In the genomic region with DNA sequence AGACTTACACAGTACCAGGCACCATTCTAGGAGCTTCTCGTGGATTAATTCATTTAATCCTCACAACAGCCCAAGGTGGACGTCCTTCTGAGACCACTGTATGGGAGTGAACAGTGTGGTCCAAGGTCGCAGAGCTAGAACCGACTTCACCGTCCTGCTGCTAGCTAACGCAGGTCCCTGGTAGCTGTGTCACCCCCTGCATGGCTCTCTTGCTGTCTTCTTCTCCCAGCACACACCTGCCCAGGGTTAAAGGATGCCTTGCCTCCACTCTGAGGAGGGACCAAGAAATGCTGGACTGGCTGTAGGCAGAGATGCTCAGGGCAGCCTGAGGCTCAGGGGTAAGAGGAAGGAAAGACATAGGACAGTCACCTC, we compare ENCODE assay signal across 19 cellular contexts. TPM values are rescaled to one million over a fixed set of nuclear protein-coding genes. Genes with fewer than 3 reads are reported as not detected.
DNase-seq lines count a peak whose midpoint lies in the region; ATAC-seq, FAIRE-seq and TF ChIP-seq lines count a peak whose summit lies in the region.
"Had no signal": no experiment of that assay in that cellular context is flagged by ENCODE, and none has a peak within 500 bp of the region (broad histone marks: within the 10 kb centered on the region; RNA-seq: fewer than 3 reads in every experiment).

No MANE protein-coding gene starts in this region.

- POLR2A ChIA-PET in activated CD8-positive, alpha-beta T cell treated with anti-CD3 and anti-CD28 coated beads for 36 hours (lab: Charles Lee), result interaction anchor here (1.3 to 1.4 kb wide), 2 partner anchors 55 to 190 kb away, joined by 3 to 5 read pairs; no protein-coding TSS in a partner anchor
- POLR2A ChIA-PET in activated CD8-positive, alpha-beta T cell treated with anti-CD3 and anti-CD28 coated beads, Interleukin-2, amount 10 ng/mL, durations not matched to agents 7 days and 5 days (lab: Charles Lee), result no interaction called here
- POLR2A ChIA-PET in Panc1 (lab: Charles Lee), result interaction anchor here (0.5 to 1.4 kb wide), 7 partner anchors 16 to 1222 kb away, joined by 3 to 19 read pairs (median 7); no protein-coding TSS in a partner anchor
- POLR2A ChIA-PET in HepG2 (lab: Yijun Ruan, JAX), result interaction anchor here (4.8 kb wide), 1 partner anchor 51 kb away, joined by 25 read pairs; no protein-coding TSS in a partner anchor

- CTCF ChIA-PET in activated CD8-positive, alpha-beta T cell treated with anti-CD3 and anti-CD28 coated beads for 36 hours (lab: Charles Lee), result interaction anchor here (0.8 to 1.3 kb wide), 2 partner anchors 12 to 119 kb away, joined by 3 read pairs; no protein-coding TSS in a partner anchor
- CTCF ChIA-PET in activated CD8-positive, alpha-beta T cell treated with anti-CD3 and anti-CD28 coated beads, Interleukin-2, amount 10 ng/mL, durations not matched to agents 7 days and 5 days (lab: Charles Lee), result interaction anchor here (0.9 to 1.3 kb wide), 2 partner anchors 23 to 182 kb away, joined by 3 read pairs; no protein-coding TSS in a partner anchor
- CTCF ChIA-PET in Panc1 (lab: Charles Lee) (interaction anchor here (0.6 to 9.2 kb wide), 8 partner anchors 18 to 142 kb away, joined by 3 to 116 read pairs (median 6); no protein-coding TSS in a partner anchor), HepG2 (lab: Yijun Ruan, JAX; ENCODE audit: low intra/inter-chr PET ratio, low total read pairs) (no interaction called here)

- BruUV-seq in Panc1 (replicated peaks; lab: Mats Ljungman, UMichigan) (no TSS peak), HepG2 (replicated peaks; lab: Mats Ljungman, UMichigan) (no TSS peak)

- intact Hi-C loops in activated CD8-positive, alpha-beta T cell treated with anti-CD3 and anti-CD28 coated beads for 36 hours (cut with micrococcal nuclease), result loop anchor here (10.0 kb wide), 1 partner anchor 313 kb away; no protein-coding TSS in a partner anchor
- intact Hi-C loops in Panc1 (cut with micrococcal nuclease; ENCODE audit: unreplicated experiment), result no loop called here
- intact Hi-C loops in HepG2 (cut with micrococcal nuclease; ENCODE audit: unreplicated experiment), result no loop called here

- H3K27me3 Mint-ChIP-seq in activated CD8-positive, alpha-beta T cell treated with anti-CD3 and anti-CD28 coated beads for 36 hours, result no peaks in the 10 kb centered on the region
- no peaks in the 10 kb centered on the region for H3K27me3 Mint-ChIP-seq in activated CD8-positive, alpha-beta T cell treated with anti-CD3 and anti-CD28 coated beads, Interleukin-2, amount 10 ng/mL, durations not matched to agents 7 days and 5 days (ENCODE audit: low read depth)
- H3K27me3 Mint-ChIP-seq in stimulated activated memory B cell treated with anti-CD40 and anti-IgM and Interleukin-4, amounts not matched to agents 10 μg/mL and 1 μg/mL and 100 μg/mL, for 72 hours, result no peaks in the 10 kb centered on the region
- no peaks in the 10 kb centered on the region for H3K27me3 Mint-ChIP-seq in stimulated activated naive CD8-positive, alpha-beta T cell treated with anti-CD3 and anti-CD28 coated beads, Interleukin-15, amount 100 ng/mL, for 72 hours
- H3K27me3 Mint-ChIP-seq: activated CD8-positive, alpha-beta memory T cell treated with anti-CD3 and anti-CD28 coated beads, Interleukin-2, amount 10 ng/mL, durations not matched to agents 7 days and 5 days had no signal

- no peak for FAIRE-seq in HepG2 (lab: Jason Lieb, UNC)
- FAIRE-seq: A204.1 had no signal

- ATAC-seq in activated CD8-positive, alpha-beta T cell treated with anti-CD3 and anti-CD28 coated beads for 36 hours, result no peak
- ATAC-seq in activated CD8-positive, alpha-beta T cell treated with anti-CD3 and anti-CD28 coated beads, Interleukin-2, amount 10 ng/mL, durations not matched to agents 7 days and 5 days, result no peak
- ATAC-seq in Panc1, result no peak
- ATAC-seq in HepG2, result no peak
- no peak for ATAC-seq in stimulated activated memory B cell treated with anti-CD40 and anti-IgM and Interleukin-4, amounts not matched to agents 10 μg/mL and 1 μg/mL and 100 μg/mL, for 72 hours
- ATAC-seq in stimulated activated naive CD8-positive, alpha-beta T cell treated with anti-CD3 and anti-CD28 coated beads, Interleukin-15, amount 100 ng/mL, for 72 hours, result no peak
- ATAC-seq in GM21381 (IDR thresholded peaks at IDR 0.05; ENCODE audit: unreplicated experiment), result no peak
- ATAC-seq: activated CD8-positive, alpha-beta memory T cell treated with anti-CD3 and anti-CD28 coated beads, Interleukin-2, amount 10 ng/mL, durations not matched to agents 7 days and 5 days; HCT116 had no signal

- no peak overlapping the region for H3K4me2 ChIP-seq in HepG2 (ENCODE audit: low read depth, low read length)

- no peak for DNase-seq in activated CD8-positive, alpha-beta T cell treated with anti-CD3 and anti-CD28 coated beads for 36 hours
- DNase-seq in activated CD8-positive, alpha-beta T cell treated with anti-CD3 and anti-CD28 coated beads, Interleukin-2, amount 10 ng/mL, durations not matched to agents 7 days and 5 days, result no peak
- DNase-seq in Panc1 (ENCODE audit: low read depth, low spot score) (no peak), HepG2 (ENCODE audit: low spot score) (no peak), MV-4-11 (lab: John Stamatoyannopoulos, UW) (no peak)
- DNase-seq in stimulated activated naive CD8-positive, alpha-beta T cell treated with anti-CD3 and anti-CD28 coated beads, Interleukin-15, amount 100 ng/mL, for 72 hours, result no peak
- DNase-seq: activated CD4-positive, CD25-positive, alpha-beta regulatory T cell; activated CD8-positive, alpha-beta memory T cell treated with anti-CD3 and anti-CD28 coated beads, Interleukin-2, amount 10 ng/mL, durations not matched to agents 7 days and 5 days; activated naive CD4-positive, alpha-beta T cell treated with anti-CD3 and anti-CD28 coated beads for 36 hours; Caco-2; effector CD4-positive, alpha-beta T cell; GDM1; stimulated activated CD4-positive, alpha-beta T cell treated with anti-CD3 and anti-CD28 coated beads, Interleukin-2, amount 100 ng/mL, for 24 hours; tibial artery had no signal

- H2AFZ ChIP-seq in HepG2 (ENCODE audit: low read length), result no peak overlapping the region

- peaks cover 68% of the 10 kb centered on the region for H3K4me1 Mint-ChIP-seq in activated CD8-positive, alpha-beta T cell treated with anti-CD3 and anti-CD28 coated beads for 36 hours (ENCODE audit: low read depth)
- peaks cover 62% of the 10 kb centered on the region for H3K4me1 Mint-ChIP-seq in activated CD8-positive, alpha-beta T cell treated with anti-CD3 and anti-CD28 coated beads, Interleukin-2, amount 10 ng/mL, durations not matched to agents 7 days and 5 days (ENCODE audit: low read depth)
- H3K4me1 Mint-ChIP-seq in stimulated activated memory B cell treated with anti-CD40 and anti-IgM and Interleukin-4, amounts not matched to agents 10 μg/mL and 1 μg/mL and 100 μg/mL, for 72 hours, result peaks cover 84% of the 10 kb centered on the region
- H3K4me1 Mint-ChIP-seq in stimulated activated naive CD8-positive, alpha-beta T cell treated with anti-CD3 and anti-CD28 coated beads, Interleukin-15, amount 100 ng/mL, for 72 hours, result peaks cover 90% of the 10 kb centered on the region

- no peaks in the 10 kb centered on the region for H3K9me3 Mint-ChIP-seq in activated CD8-positive, alpha-beta T cell treated with anti-CD3 and anti-CD28 coated beads for 36 hours
- no peaks in the 10 kb centered on the region for H3K9me3 Mint-ChIP-seq in activated CD8-positive, alpha-beta T cell treated with anti-CD3 and anti-CD28 coated beads, Interleukin-2, amount 10 ng/mL, durations not matched to agents 7 days and 5 days (ENCODE audit: insufficient read depth)
- H3K9me3 Mint-ChIP-seq in stimulated activated memory B cell treated with anti-CD40 and anti-IgM and Interleukin-4, amounts not matched to agents 10 μg/mL and 1 μg/mL and 100 μg/mL, for 72 hours, result no peaks in the 10 kb centered on the region
- H3K9me3 Mint-ChIP-seq in stimulated activated naive CD8-positive, alpha-beta T cell treated with anti-CD3 and anti-CD28 coated beads, Interleukin-15, amount 100 ng/mL, for 72 hours, result no peaks in the 10 kb centered on the region
- H3K9me3 Mint-ChIP-seq: activated naive CD4-positive, alpha-beta T cell treated with anti-CD3 and anti-CD28 coated beads for 36 hours had no signal

- no peak for TF ChIP-seq CTCF in activated CD8-positive, alpha-beta T cell treated with anti-CD3 and anti-CD28 coated beads for 36 hours (IDR thresholded peaks at IDR 0.05)
- no peak for TF ChIP-seq CTCF in Panc1 (IDR thresholded peaks at IDR 0.05)
- no peak for TF ChIP-seq CTCF in HepG2 (CRISPR knock-in tag; IDR thresholded peaks at IDR 0.05)

- H4K20me1 ChIP-seq in HepG2 (ENCODE audit: insufficient read depth, low read length), result peaks cover 46% of the 10 kb centered on the region

- H3K79me2 ChIP-seq in HepG2 (ENCODE audit: insufficient read depth, low read length), result peaks cover 74% of the 10 kb centered on the region

- peak overlapping the region; percentile 100 for H3K27ac Mint-ChIP-seq in activated CD8-positive, alpha-beta T cell treated with anti-CD3 and anti-CD28 coated beads for 36 hours
- H3K27ac Mint-ChIP-seq in activated CD8-positive, alpha-beta T cell treated with anti-CD3 and anti-CD28 coated beads, Interleukin-2, amount 10 ng/mL, durations not matched to agents 7 days and 5 days, result no peak overlapping the region
- peak overlapping the region; percentile 96 for H3K27ac Mint-ChIP-seq in stimulated activated memory B cell treated with anti-CD40 and anti-IgM and Interleukin-4, amounts not matched to agents 10 μg/mL and 1 μg/mL and 100 μg/mL, for 72 hours
- H3K27ac Mint-ChIP-seq in stimulated activated naive CD8-positive, alpha-beta T cell treated with anti-CD3 and anti-CD28 coated beads, Interleukin-15, amount 100 ng/mL, for 72 hours, result no peak overlapping the region

- H3K9ac ChIP-seq in HepG2 (ENCODE audit: insufficient read depth, low read depth, low read length), result peak overlapping the region; percentile 97; the same call in 1 of the 2 replicates

- no peak overlapping the region for H3K4me3 Mint-ChIP-seq in activated CD8-positive, alpha-beta T cell treated with anti-CD3 and anti-CD28 coated beads for 36 hours
- no peak overlapping the region for H3K4me3 Mint-ChIP-seq in activated CD8-positive, alpha-beta T cell treated with anti-CD3 and anti-CD28 coated beads, Interleukin-2, amount 10 ng/mL, durations not matched to agents 7 days and 5 days
- H3K4me3 Mint-ChIP-seq in stimulated activated memory B cell treated with anti-CD40 and anti-IgM and Interleukin-4, amounts not matched to agents 10 μg/mL and 1 μg/mL and 100 μg/mL, for 72 hours, result no peak overlapping the region
- H3K4me3 Mint-ChIP-seq in stimulated activated naive CD8-positive, alpha-beta T cell treated with anti-CD3 and anti-CD28 coated beads, Interleukin-15, amount 100 ng/mL, for 72 hours, result no peak overlapping the region
- H3K4me3 Mint-ChIP-seq: activated CD8-positive, alpha-beta memory T cell treated with anti-CD3 and anti-CD28 coated beads, Interleukin-2, amount 10 ng/mL, durations not matched to agents 7 days and 5 days had no signal

- H3K27me3 ChIP-seq in Panc1 (ENCODE audit: control insufficient read depth, insufficient read depth, low read length) (no peaks in the 10 kb centered on the region), HepG2 (ENCODE audit: control insufficient read depth in 1 of 2, insufficient read depth in 2 of 2, low read length in 2 of 2) (no peaks in the 10 kb centered on the region; a peak in 1 of 5 replicates)
- H3K27me3 ChIP-seq: breast epithelium, tibial artery had no signal

- H3K36me3 Mint-ChIP-seq in activated CD8-positive, alpha-beta T cell treated with anti-CD3 and anti-CD28 coated beads for 36 hours (ENCODE audit: low read depth), result peaks cover 1% of the 10 kb centered on the region
- peaks cover 6% of the 10 kb centered on the region for H3K36me3 Mint-ChIP-seq in activated CD8-positive, alpha-beta T cell treated with anti-CD3 and anti-CD28 coated beads, Interleukin-2, amount 10 ng/mL, durations not matched to agents 7 days and 5 days (ENCODE audit: low read depth)
- no peaks in the 10 kb centered on the region for H3K36me3 Mint-ChIP-seq in stimulated activated memory B cell treated with anti-CD40 and anti-IgM and Interleukin-4, amounts not matched to agents 10 μg/mL and 1 μg/mL and 100 μg/mL, for 72 hours
- H3K36me3 Mint-ChIP-seq: activated CD8-positive, alpha-beta memory T cell treated with anti-CD3 and anti-CD28 coated beads, Interleukin-2, amount 10 ng/mL, durations not matched to agents 7 days and 5 days had no signal

- TF ChIP-seq EP300 in HepG2 (IDR thresholded peaks at IDR 0.05; ENCODE audit: low read depth in 2 of 2, low read length in 2 of 2) (no peak), HepG2 (CRISPR knock-in tag; IDR thresholded peaks at IDR 0.05; ENCODE audit: borderline replicate concordance) (no peak)

- H3K4me3 ChIP-seq in Panc1 (ENCODE audit: low read depth in 2 of 2, low read length in 2 of 2), result no peak overlapping the region
- H3K4me3 ChIP-seq in HepG2 (replicated peaks in 1 of 3; ENCODE audit: insufficient read depth in 1 of 3, low read depth in 2 of 3, low read length in 3 of 3), result no peak overlapping the region
- H3K4me3 ChIP-seq: breast epithelium, tibial artery had no signal

- H3K4me1 ChIP-seq in Panc1 (ENCODE audit: control insufficient read depth, insufficient read depth, low read length) (peaks cover 81% of the 10 kb centered on the region), HepG2 (ENCODE audit: insufficient read depth, low read length) (peaks cover 77% of the 10 kb centered on the region)

- H3K9me3 ChIP-seq in Panc1 (ENCODE audit: control insufficient read depth, insufficient read depth, low read depth, low read length) (no peaks in the 10 kb centered on the region), HepG2 (ENCODE audit: low read length) (no peaks in the 10 kb centered on the region)
- H3K9me3 ChIP-seq: breast epithelium, Caco-2, tibial artery had no signal

- 90% methylated on average over 6 of the region's 6 CpGs for WGBS in HepG2 (ENCODE audit: low lambda C conversion rate)

- no peak for TF ChIP-seq POLR2A in HepG2 (IDR thresholded peaks at IDR 0.05; ENCODE audit: insufficient read depth in 1 of 2, low read depth in 2 of 2, low read length in 2 of 2)

- in situ Hi-C loops in Panc1 (cut with HindIII; ENCODE audit: low pct_unique_long_range_greater_than_20kb, low sequenced_read_pairs), result no loop called here
- in situ Hi-C loops in HepG2 (cut with HindIII; ENCODE audit: extremely low pct_ligation_motif_present, low pct_unique_long_range_greater_than_20kb), result loop anchor here (5.0 kb wide), 1 partner anchor 35 kb away; no protein-coding TSS in a partner anchor

- H3K27ac ChIP-seq in Panc1 (ENCODE audit: low read length) (peak overlapping the region; percentile 82), HepG2 (ENCODE audit: extremely low read length, insufficient read depth, low read length) (no peak overlapping the region)
- H3K27ac ChIP-seq: breast epithelium, tibial artery had no signal

- H3K36me3 ChIP-seq in Panc1 (ENCODE audit: control insufficient read depth, insufficient read depth, low read length) (peaks cover 9% of the 10 kb centered on the region; the same call in 1 of the 2 replicates), HepG2 (replicated peaks in 1 of 2; ENCODE audit: control insufficient read depth in 1 of 2, insufficient read depth in 2 of 2, low read length in 2 of 2) (peaks cover 5 to 7% of the 10 kb centered on the region in 2 experiments; a peak in 3 of 5 replicates)
- H3K36me3 ChIP-seq: breast epithelium had no signal

- no peak for TF ChIP-seq RAD21 in HepG2 (CRISPR knock-in tag; IDR thresholded peaks at IDR 0.05)

RNA-seq across cellular contexts. Expression of gene AKT2, which starts 3.0 kb away (rescaled TPM):
- total RNA-seq in activated CD8-positive, alpha-beta T cell treated with anti-CD3 and anti-CD28 coated beads for 36 hours, result 100 to 1,000 TPM; 139 to 144 TPM
- total RNA-seq in activated CD8-positive, alpha-beta T cell treated with anti-CD3 and anti-CD28 coated beads, Interleukin-2, amount 10 ng/mL, durations not matched to agents 7 days and 5 days, result 100 to 1,000 TPM; 137 to 139 TPM
- total RNA-seq in Panc1 (2021; ENCODE audit: unreplicated experiment) (2,376 TPM), HepG2 (2016; rRNA removed; fragmentation: Illumina TruSeq; extraction: Trizol) (82.1 and 82.7 TPM in 2 replicates)
- polyA plus RNA-seq in Panc1 (2012; ENCODE audit: insufficient read length), result 2,447 TPM
- total RNA-seq in HepG2 (2016; cell fraction: cytosol; rRNA removed; fragmentation: Illumina TruSeq; extraction: Trizol; ENCODE audit: low read depth), result 42.1 and 44.9 TPM in 2 replicates
- 70.8 and 81.6 TPM in 2 replicates for total RNA-seq in HepG2 (2016; cell fraction: insoluble cytoplasmic fraction; rRNA removed; fragmentation: Illumina TruSeq; extraction: Trizol)
- total RNA-seq in HepG2 (2016; cell fraction: membrane; rRNA removed; fragmentation: Illumina TruSeq; extraction: Trizol), result 96.0 and 104 TPM in 2 replicates
- 55.8 and 67.9 TPM in 2 replicates for total RNA-seq in HepG2 (2016; cell fraction: nucleus; rRNA removed; fragmentation: Illumina TruSeq; extraction: Trizol)
- polyA plus RNA-seq in HepG2 (2011; rRNA removed), result 173 and 182 TPM in 2 replicates
- 88.4 and 94.7 TPM in 2 replicates for polyA plus RNA-seq in HepG2 (2011; cell fraction: cytosol; rRNA removed)
- 432 and 533 TPM in 2 replicates for polyA plus RNA-seq in HepG2 (2011; cell fraction: nucleus; rRNA removed)
- 72.7 and 74.6 TPM in 2 replicates for polyA plus RNA-seq in HepG2 (2012)
- polyA plus RNA-seq in HepG2 (2016; cell fraction: cytosol; fragmentation: Illumina TruSeq; extraction: Trizol; ENCODE audit: low read depth), result 39.5 and 46.3 TPM in 2 replicates
- polyA plus RNA-seq in HepG2 (2016; cell fraction: insoluble cytoplasmic fraction; fragmentation: Illumina TruSeq; extraction: Trizol; ENCODE audit: low read depth), result 92.6 and 106 TPM in 2 replicates
- polyA plus RNA-seq in HepG2 (2016; cell fraction: membrane; fragmentation: Illumina TruSeq; extraction: Trizol; ENCODE audit: low read depth), result 95.0 and 114 TPM in 2 replicates
- 169 and 178 TPM in 2 replicates for polyA plus RNA-seq in HepG2 (2016; cell fraction: nucleus; fragmentation: Illumina TruSeq; extraction: Trizol; ENCODE audit: insufficient read depth, low read depth)
- 115 and 187 TPM in 2 replicates for polyA minus RNA-seq in HepG2 (2011; rRNA and poly(A)+ RNA removed; ENCODE audit: low replicate concordance)
- polyA minus RNA-seq in HepG2 (2011; cell fraction: cytosol; rRNA and poly(A)+ RNA removed), result 55.0 and 56.5 TPM in 2 replicates
- 77.1 and 89.5 TPM in 2 replicates for polyA minus RNA-seq in HepG2 (2011; cell fraction: nucleus; rRNA and poly(A)+ RNA removed)

RNA-seq across cellular contexts. Expression of gene CCNP, which starts 55.7 kb away (rescaled TPM):
- total RNA-seq in activated CD8-positive, alpha-beta T cell treated with anti-CD3 and anti-CD28 coated beads for 36 hours, result not detected
- under 1 TPM; 0.39 to 0.68 TPM for total RNA-seq in activated CD8-positive, alpha-beta T cell treated with anti-CD3 and anti-CD28 coated beads, Interleukin-2, amount 10 ng/mL, durations not matched to agents 7 days and 5 days
- total RNA-seq in Panc1 (2021; ENCODE audit: unreplicated experiment), result 3.0 TPM
- polyA plus RNA-seq in Panc1 (2012; ENCODE audit: insufficient read length), result 4.4 TPM
- 0.66 and 1.1 TPM in 2 replicates for total RNA-seq in HepG2 (2016; rRNA removed; fragmentation: Illumina TruSeq; extraction: Trizol)
- 0.20 and 0.35 TPM in 2 replicates for total RNA-seq in HepG2 (2016; cell fraction: cytosol; rRNA removed; fragmentation: Illumina TruSeq; extraction: Trizol; ENCODE audit: low read depth)
- 0.85 and 1.1 TPM in 2 replicates for total RNA-seq in HepG2 (2016; cell fraction: insoluble cytoplasmic fraction; rRNA removed; fragmentation: Illumina TruSeq; extraction: Trizol)
- 0.74 and 0.79 TPM in 2 replicates for total RNA-seq in HepG2 (2016; cell fraction: membrane; rRNA removed; fragmentation: Illumina TruSeq; extraction: Trizol)
- total RNA-seq in HepG2 (2016; cell fraction: nucleus; rRNA removed; fragmentation: Illumina TruSeq; extraction: Trizol), result 0.69 and 0.96 TPM in 2 replicates
- 1.8 and 2.8 TPM in 2 replicates for polyA plus RNA-seq in HepG2 (2011; rRNA removed)
- 1.7 and 2.0 TPM in 2 replicates for polyA plus RNA-seq in HepG2 (2011; cell fraction: cytosol; rRNA removed)
- polyA plus RNA-seq in HepG2 (2011; cell fraction: nucleus; rRNA removed), result 7.9 and 8.4 TPM in 2 replicates
- polyA plus RNA-seq in HepG2 (2012), result 2.0 and 2.9 TPM in 2 replicates
- 0.25 and 0.58 TPM in 2 replicates for polyA plus RNA-seq in HepG2 (2016; cell fraction: cytosol; fragmentation: Illumina TruSeq; extraction: Trizol; ENCODE audit: low read depth)
- polyA plus RNA-seq in HepG2 (2016; cell fraction: insoluble cytoplasmic fraction; fragmentation: Illumina TruSeq; extraction: Trizol; ENCODE audit: low read depth), result 1.0 and 1.2 TPM in 2 replicates
- polyA plus RNA-seq in HepG2 (2016; cell fraction: membrane; fragmentation: Illumina TruSeq; extraction: Trizol; ENCODE audit: low read depth), result 0.49 and 0.52 TPM in 2 replicates
- 2.3 and 2.8 TPM in 2 replicates for polyA plus RNA-seq in HepG2 (2016; cell fraction: nucleus; fragmentation: Illumina TruSeq; extraction: Trizol; ENCODE audit: insufficient read depth, low read depth)
- polyA minus RNA-seq in HepG2 (2011; rRNA and poly(A)+ RNA removed; ENCODE audit: low replicate concordance), result 0.07 and 2.4 TPM in 2 replicates
- polyA minus RNA-seq in HepG2 (2011; cell fraction: cytosol; rRNA and poly(A)+ RNA removed), result 0.79 and 1.1 TPM in 2 replicates
- 0.90 and 1.2 TPM in 2 replicates for polyA minus RNA-seq in HepG2 (2011; cell fraction: nucleus; rRNA and poly(A)+ RNA removed)
- total RNA-seq: activated naive CD4-positive, alpha-beta T cell treated with anti-CD3 and anti-CD28 coated beads for 36 hours had no signal

Comparison
In these comparisons a context has a peak if more than half of its experiments do, and no peak if none do; other contexts are left out.
1. H3K27ac Mint-ChIP-seq: peak in activated CD8-positive, alpha-beta T cell treated with anti-CD3 and anti-CD28 coated beads for 36 hours (single experiment) and stimulated activated memory B cell treated with anti-CD40 and anti-IgM and Interleukin-4, amounts not matched to agents 10 μg/mL and 1 μg/mL and 100 μg/mL, for 72 hours (single experiment); none in activated CD8-positive, alpha-beta T cell treated with anti-CD3 and anti-CD28 coated beads, Interleukin-2, amount 10 ng/mL, durations not matched to agents 7 days and 5 days (single experiment) and stimulated activated naive CD8-positive, alpha-beta T cell treated with anti-CD3 and anti-CD28 coated beads, Interleukin-15, amount 100 ng/mL, for 72 hours (0 of 2).
2. RNA of gene AKT2, which starts 3.0 kb away (total RNA-seq): 2,376 TPM in Panc1 (single experiment); 139 to 144 TPM in activated CD8-positive, alpha-beta T cell treated with anti-CD3 and anti-CD28 coated beads for 36 hours, 137 to 139 TPM in activated CD8-positive, alpha-beta T cell treated with anti-CD3 and anti-CD28 coated beads, Interleukin-2, amount 10 ng/mL, durations not matched to agents 7 days and 5 days and 42.1 to 104 TPM in HepG2; every median in the first group is over 10 times any median in the second.